In genomic region chr17:50542795-50543774, GRCh38 we compare ENCODE assay signal across 8 cellular contexts. TPM values are rescaled to one million over a fixed set of nuclear protein-coding genes. Genes with fewer than 3 reads are reported as not detected.
A peak's percentile ranks its signal among the peaks of the same experiment; 100 is the strongest.
DNase-seq lines count a peak whose midpoint lies in the region; ATAC-seq, FAIRE-seq and TF ChIP-seq lines count a peak whose summit lies in the region.

No MANE protein-coding gene starts in this region.

- H3K36me3 ChIP-seq in adrenal gland (replicated peaks in 1 of 2) = peaks cover 0 to 7% of the 10 kb centered on the region in 2 donors

- H3K4me3 Mint-ChIP-seq in memory B cell = peak overlapping the region; percentile 88

- no peak for ATAC-seq in memory B cell (ENCODE audit: low read depth)
- no peak for ATAC-seq in HG02642 (IDR thresholded peaks at IDR 0.05; ENCODE audit: poor library complexity, unreplicated experiment)

- TF ChIP-seq POLR2A in adrenal gland (IDR thresholded peaks at IDR 0.05) = peak in 1 of 2 donors; percentile 57

- peak overlapping the region; percentile 68; the same call in 1 of the 2 replicates for H3K4me3 ChIP-seq in AG04450 (ENCODE audit: low read depth, low read length)
- H3K4me3 ChIP-seq in adrenal gland = peak overlapping the region in 1 of 4 donors; percentile 50

- DNase-seq in AG04450 (ENCODE audit: low read depth, low spot score) (no peak), HuH-7 (ENCODE audit: low spot score) (peak; percentile 90), adrenal gland (peak; percentile 73 to 95 (median 90)), memory B cell (ENCODE audit: low spot score in 2 of 2) (no peak), UCSD-AML1 (lab: John Stamatoyannopoulos, UW; ENCODE audit: unreplicated experiment) (no peak), GM19239 (ENCODE audit: insufficient read length, low spot score) (no peak), pons (ENCODE audit: low spot score) (no peak)

- H3K27me3 ChIP-seq in AG04450 (ENCODE audit: control insufficient read depth, insufficient read depth, low read length) = no peaks in the 10 kb centered on the region
- H3K27me3 ChIP-seq in adrenal gland = no peaks in the 10 kb centered on the region

- H3K27me3 Mint-ChIP-seq in memory B cell = peaks cover 7% of the 10 kb centered on the region

- POLR2A ChIA-PET in AG04450 (lab: Yijun Ruan, JAX) = interaction anchor here (0.8 to 1.6 kb wide), 6 partner anchors 8 to 323 kb away, joined by 3 to 4 read pairs (median 4); partner anchors contain the start of gene TOB1

- no peaks in the 10 kb centered on the region; the same call in 1 of the 2 replicates for H3K9me3 ChIP-seq in AG04450 (ENCODE audit: control insufficient read depth, insufficient read depth, low read length)
- H3K9me3 ChIP-seq in adrenal gland (replicated peaks in 1 of 3) = no peaks in the 10 kb centered on the region

- no peak for TF ChIP-seq CTCF in AG04450 (IDR thresholded peaks at IDR 0.05; ENCODE audit: low read depth, low read length)
- no peak for TF ChIP-seq CTCF in adrenal gland (IDR thresholded peaks at IDR 0.05)

- H3K4me1 Mint-ChIP-seq in memory B cell = peaks cover 20% of the 10 kb centered on the region

- H3K4me1 ChIP-seq in adrenal gland (replicated peaks in 1 of 2) = peaks cover 31 to 41% of the 10 kb centered on the region in 2 donors

- WGBS in adrenal gland, 4 donors = 51 to 73% (median 57%) methylated on average over 15 to 16 of the region's 16 CpGs

- no peak overlapping the region for H3K27ac Mint-ChIP-seq in memory B cell

- H3K9me3 Mint-ChIP-seq in memory B cell = no peaks in the 10 kb centered on the region

- no peaks in the 10 kb centered on the region for H3K36me3 Mint-ChIP-seq in memory B cell

- CTCF ChIA-PET in AG04450 (lab: Charles Lee) = interaction anchor here (0.6 to 2.2 kb wide), 10 partner anchors 7 to 301 kb away, joined by 3 to 16 read pairs (median 4); no protein-coding TSS in a partner anchor

- H3K27ac ChIP-seq in AG04450 (ENCODE audit: low read depth, low read length) (no peak overlapping the region), adrenal gland (peak overlapping the region; percentile 3 to 83 (median 79))

- no peak for FAIRE-seq in GM19239 (lab: Jason Lieb, UNC)

- intact Hi-C loops in adrenal gland (cut with DNase I) = loop anchor here (5.0 to 10.0 kb wide), 3 partner anchors 56 to 292 kb away; partner anchors contain the start of gene WFIKKN2 (in 1 of the 2)

RNA-seq across cellular contexts. Expression of gene SPATA20, which starts 3.9 kb away (rescaled TPM):
- polyA plus RNA-seq in AG04450 (2011; rRNA removed) (17.1 and 25.1 TPM in 2 replicates), adrenal gland (100 to 1,000 TPM in 2 of 3 donors, 10 to 100 TPM in 1; 12.7 to 246 (median 150) TPM)
- polyA minus RNA-seq in AG04450 (2011; rRNA and poly(A)+ RNA removed) = 19.9 and 31.0 TPM in 2 replicates
- total RNA-seq in adrenal gland = 100 to 1,000 TPM in 7 of 8 donors, 10 to 100 TPM in 1; 78.9 to 205 (median 169) TPM

RNA-seq across cellular contexts. Expression of gene EPN3, which starts 10.6 kb away (rescaled TPM):
- polyA plus RNA-seq in AG04450 (2011; rRNA removed) = not detected in 2 replicates
- 0.09 TPM in 1 of 2 replicates, not detected in the other for polyA minus RNA-seq in AG04450 (2011; rRNA and poly(A)+ RNA removed)
- total RNA-seq in adrenal gland = 10 to 100 TPM in 7 of 8 donors, 1 to 10 TPM in 1; 1.7 to 96.1 (median 38.2) TPM
- polyA plus RNA-seq in adrenal gland = 10 to 100 TPM in 2 of 3 donors, 1 to 10 TPM in 1; 1.2 to 32.3 (median 10.5) TPM

RNA-seq across cellular contexts. Expression of gene CACNA1G, which starts 17.4 kb away (rescaled TPM):
- polyA plus RNA-seq in AG04450 (2011; rRNA removed) (0.05 TPM in 1 of 2 replicates, not detected in the other), adrenal gland (under 1 TPM; 0.05 to 0.24 (median 0.07) TPM)
- polyA minus RNA-seq in AG04450 (2011; rRNA and poly(A)+ RNA removed) = 0.14 TPM in 1 of 2 replicates, not detected in the other
- total RNA-seq in adrenal gland = under 1 TPM in 7 of 8 donors, not detected in 1; 0.06 to 0.72 (median 0.14) TPM

RNA-seq across cellular contexts. Expression of gene MYCBPAP, which starts 34.8 kb away (rescaled TPM):
- 0.11 and 0.17 TPM in 2 replicates for polyA plus RNA-seq in AG04450 (2011; rRNA removed)
- polyA minus RNA-seq in AG04450 (2011; rRNA and poly(A)+ RNA removed) = 0.48 TPM in 1 of 2 replicates, not detected in the other
- total RNA-seq in adrenal gland = 1 to 10 TPM in 6 of 8 donors, under 1 TPM in 1, not detected in 1; 0.12 to 8.9 (median 2.3) TPM
- 1 to 10 TPM in 2 of 3 donors, under 1 TPM in 1; 0.27 to 4.4 (median 2.2) TPM for polyA plus RNA-seq in adrenal gland

Comparison
In these comparisons a context has a peak if more than half of its experiments do, and no peak if none do; other contexts are left out.
1. DNase-seq: peak in HuH-7 (single experiment) and adrenal gland (7 of 7); none in AG04450 (single experiment), memory B cell (0 of 2), UCSD-AML1 (single experiment), GM19239 (single experiment) and pons (single experiment).